ENCODE assay signal across 21 cellular contexts in genomic region chr4:6021831-6022606, GRCh38. TPM values are rescaled to one million over a fixed set of nuclear protein-coding genes. Genes with fewer than 3 reads are reported as not detected.
DNase-seq lines count a peak whose midpoint lies in the region; ATAC-seq, FAIRE-seq and TF ChIP-seq lines count a peak whose summit lies in the region.
"Had no signal": no experiment of that assay in that cellular context is flagged by ENCODE, and none has a peak within 500 bp of the region (broad histone marks: within the 10 kb centered on the region; RNA-seq: fewer than 3 reads in every experiment).

No MANE protein-coding gene starts in this region.

- H3K4me3 ChIP-seq in kidney (ENCODE audit: low read length in 2 of 2): no peak overlapping the region
- H3K4me3 ChIP-seq: BLaER1 had no signal

- no peak for TF ChIP-seq CTCF in natural killer cell (IDR thresholded peaks at IDR 0.05)
- no peak for TF ChIP-seq CTCF in kidney (IDR thresholded peaks at IDR 0.05; ENCODE audit: borderline replicate concordance, extremely low read depth, insufficient read depth)

- H3K9me3 ChIP-seq in kidney (ENCODE audit: control insufficient read depth in 1 of 2, low read length in 2 of 2): no peaks in the 10 kb centered on the region
- H3K9me3 ChIP-seq: BLaER1, Caco-2 had no signal

- H3K4me3 Mint-ChIP-seq in natural killer cell treated with Interleukin-12 subunit alpha and Interleukin-12 subunit beta and Interleukin-15 and Interleukin-18, amount 100 ng/mL, for 72 hours: no peak overlapping the region
- H3K4me3 Mint-ChIP-seq in natural killer cell: no peak overlapping the region
- no peak overlapping the region for H3K4me3 Mint-ChIP-seq in stimulated activated naive B cell treated with anti-CD40 and anti-IgM and Interleukin-4, amounts not matched to agents 10 μg/mL and 1 μg/mL and 100 μg/mL, for 72 hours
- H3K4me3 Mint-ChIP-seq: CD4-positive, alpha-beta T cell had no signal

- intact Hi-C loops in natural killer cell (cut with micrococcal nuclease) (no loop called here), kidney (cut with DNase I) (no loop called here)

- no peak overlapping the region for H3K9ac ChIP-seq in kidney (ENCODE audit: low read length in 2 of 2)
- H3K9ac ChIP-seq: BLaER1 had no signal

- DNase-seq in natural killer cell treated with Interleukin-12 subunit alpha and Interleukin-12 subunit beta and Interleukin-15 and Interleukin-18, amount 100 ng/mL, for 72 hours (ENCODE audit: low spot score): peak; percentile 31
- DNase-seq in natural killer cell: no peak
- DNase-seq in RPMI8226: peak; percentile 59
- DNase-seq in kidney: peak; percentile 37
- no peak for DNase-seq in stimulated activated naive B cell treated with anti-CD40 and anti-IgM and Interleukin-4, amounts not matched to agents 10 μg/mL and 1 μg/mL and 100 μg/mL, for 72 hours
- no peak for DNase-seq in NCI-H82 treated with DMSO at 0.1 percent for 48 hours (lab: John Stamatoyannopoulos, UW; ENCODE audit: unreplicated experiment)
- no peak for DNase-seq in GF-D8 (lab: John Stamatoyannopoulos, UW)
- DNase-seq: Caco-2; CD4-positive, alpha-beta T cell; DMS 273 treated with DMSO at 0.1 percent for 48 hours; GDM1; KBM-7; NCI-H1092; NCI-H1436; NCI-H1930; NCI-H524 treated with DMSO at 0.1 percent for 48 hours; NCI-H82; Right ventricle myocardium superior had no signal

- FAIRE-seq in kidney (lab: Jason Lieb, UNC): no peak
- FAIRE-seq: H54 had no signal

- H3K36me3 Mint-ChIP-seq in natural killer cell treated with Interleukin-12 subunit alpha and Interleukin-12 subunit beta and Interleukin-15 and Interleukin-18, amount 100 ng/mL, for 72 hours: no peaks in the 10 kb centered on the region
- no peaks in the 10 kb centered on the region for H3K36me3 Mint-ChIP-seq in natural killer cell
- H3K36me3 Mint-ChIP-seq in stimulated activated naive B cell treated with anti-CD40 and anti-IgM and Interleukin-4, amounts not matched to agents 10 μg/mL and 1 μg/mL and 100 μg/mL, for 72 hours: no peaks in the 10 kb centered on the region

- H3K27ac Mint-ChIP-seq in natural killer cell treated with Interleukin-12 subunit alpha and Interleukin-12 subunit beta and Interleukin-15 and Interleukin-18, amount 100 ng/mL, for 72 hours: no peak overlapping the region
- no peak overlapping the region for H3K27ac Mint-ChIP-seq in natural killer cell
- no peak overlapping the region for H3K27ac Mint-ChIP-seq in stimulated activated naive B cell treated with anti-CD40 and anti-IgM and Interleukin-4, amounts not matched to agents 10 μg/mL and 1 μg/mL and 100 μg/mL, for 72 hours
- H3K27ac Mint-ChIP-seq: CD4-positive, alpha-beta T cell had no signal

- no peak overlapping the region for H3K27ac ChIP-seq in kidney (ENCODE audit: low read depth in 2 of 2, low read length in 2 of 2)
- H3K27ac ChIP-seq: BLaER1 had no signal

- no peaks in the 10 kb centered on the region for H3K9me3 Mint-ChIP-seq in natural killer cell treated with Interleukin-12 subunit alpha and Interleukin-12 subunit beta and Interleukin-15 and Interleukin-18, amount 100 ng/mL, for 72 hours
- H3K9me3 Mint-ChIP-seq in natural killer cell: no peaks in the 10 kb centered on the region
- H3K9me3 Mint-ChIP-seq in stimulated activated naive B cell treated with anti-CD40 and anti-IgM and Interleukin-4, amounts not matched to agents 10 μg/mL and 1 μg/mL and 100 μg/mL, for 72 hours: no peaks in the 10 kb centered on the region
- H3K9me3 Mint-ChIP-seq: CD4-positive, alpha-beta T cell had no signal

- peaks cover 4 to 6% of the 10 kb centered on the region in 2 donors for H3K4me1 Mint-ChIP-seq in natural killer cell treated with Interleukin-12 subunit alpha and Interleukin-12 subunit beta and Interleukin-15 and Interleukin-18, amount 100 ng/mL, for 72 hours (ENCODE audit: low read depth in 2 of 2)
- no peaks in the 10 kb centered on the region for H3K4me1 Mint-ChIP-seq in natural killer cell
- no peaks in the 10 kb centered on the region for H3K4me1 Mint-ChIP-seq in stimulated activated naive B cell treated with anti-CD40 and anti-IgM and Interleukin-4, amounts not matched to agents 10 μg/mL and 1 μg/mL and 100 μg/mL, for 72 hours

- peaks cover 0 to 8% of the 10 kb centered on the region in 2 donors for H3K27me3 Mint-ChIP-seq in natural killer cell treated with Interleukin-12 subunit alpha and Interleukin-12 subunit beta and Interleukin-15 and Interleukin-18, amount 100 ng/mL, for 72 hours
- H3K27me3 Mint-ChIP-seq in natural killer cell (ENCODE audit: low read depth in 2 of 2): peaks cover 7 to 10% of the 10 kb centered on the region in 2 donors
- H3K27me3 Mint-ChIP-seq in stimulated activated naive B cell treated with anti-CD40 and anti-IgM and Interleukin-4, amounts not matched to agents 10 μg/mL and 1 μg/mL and 100 μg/mL, for 72 hours: peaks cover 18 to 21% of the 10 kb centered on the region in 2 donors

- no peaks in the 10 kb centered on the region for H3K4me1 ChIP-seq in kidney (ENCODE audit: control insufficient read depth in 1 of 2, insufficient read depth in 1 of 2, low read depth in 1 of 2, low read length in 2 of 2)
- H3K4me1 ChIP-seq: BLaER1, Caco-2 had no signal

- H3K36me3 ChIP-seq in kidney (ENCODE audit: control insufficient read depth in 1 of 2, insufficient read depth in 2 of 2, low read length in 2 of 2): no peaks in the 10 kb centered on the region
- H3K36me3 ChIP-seq: BLaER1 had no signal

- no peak for ATAC-seq in natural killer cell treated with Interleukin-12 subunit alpha and Interleukin-12 subunit beta and Interleukin-15 and Interleukin-18, amount 100 ng/mL, for 72 hours
- ATAC-seq in natural killer cell: no peak
- ATAC-seq in stimulated activated naive B cell treated with anti-CD40 and anti-IgM and Interleukin-4, amounts not matched to agents 10 μg/mL and 1 μg/mL and 100 μg/mL, for 72 hours (replicated peaks): peak; percentile 33 to 71

RNA-seq across cellular contexts. Expression of gene C4orf50, which starts 3.8 kb away (rescaled TPM):
- total RNA-seq in natural killer cell treated with Interleukin-12 subunit alpha and Interleukin-12 subunit beta and Interleukin-15 and Interleukin-18, amount 100 ng/mL, for 72 hours: 1 to 10 TPM in 1 of 2 donors, under 1 TPM in 1; 0.81 to 6.9 TPM
- total RNA-seq in natural killer cell (1 to 10 TPM in 2 of 3 donors, under 1 TPM in 1; 0.63 to 2.7 (median 1.8) TPM), kidney (0.16 TPM)
- not detected for polyA plus RNA-seq in kidney (ENCODE audit: insufficient read depth, low read depth, low replicate concordance)
- total RNA-seq: A673, Caco-2, Right ventricle myocardium superior had no signal

Comparison
In these comparisons a context has a peak if more than half of its experiments do, and no peak if none do; other contexts are left out.
1. DNase-seq: peak in natural killer cell treated with Interleukin-12 subunit alpha and Interleukin-12 subunit beta and Interleukin-15 and Interleukin-18, amount 100 ng/mL, for 72 hours (single experiment), RPMI8226 (single experiment) and kidney (single experiment); none in natural killer cell (single experiment), stimulated activated naive B cell treated with anti-CD40 and anti-IgM and Interleukin-4, amounts not matched to agents 10 μg/mL and 1 μg/mL and 100 μg/mL, for 72 hours (single experiment), NCI-H82 treated with DMSO at 0.1 percent for 48 hours (single experiment) and GF-D8 (single experiment).
2. ATAC-seq: peak in stimulated activated naive B cell treated with anti-CD40 and anti-IgM and Interleukin-4, amounts not matched to agents 10 μg/mL and 1 μg/mL and 100 μg/mL, for 72 hours (2 of 2); none in natural killer cell treated with Interleukin-12 subunit alpha and Interleukin-12 subunit beta and Interleukin-15 and Interleukin-18, amount 100 ng/mL, for 72 hours (0 of 2) and natural killer cell (0 of 3).